ENCODE assay signal across 1 cellular context in the genomic region with DNA sequence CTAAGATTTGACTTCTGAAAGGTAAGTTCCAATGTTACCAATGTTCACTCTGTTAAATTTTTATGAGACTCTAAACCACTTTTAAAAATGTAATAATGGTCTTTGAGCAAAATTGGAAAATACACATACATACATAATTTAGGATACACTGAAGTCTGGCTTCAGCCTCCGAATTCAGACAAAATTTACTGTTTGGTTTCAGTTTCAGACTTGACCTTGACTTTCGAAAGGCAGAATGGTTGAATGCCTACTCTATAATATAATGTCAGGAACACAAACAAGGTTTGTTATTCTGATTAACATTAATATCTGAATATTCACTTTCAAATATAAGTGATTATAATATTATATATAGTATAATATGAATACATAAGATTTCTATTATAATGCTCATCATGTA.
TF ChIP-seq lines count a peak whose summit lies in the region.

No MANE protein-coding gene starts in this region.

TF ChIP-seq in IMR-90, 13 proteins besides CTCF, POLR2A, EP300 and RAD21 (continued from another document):
- TF ChIP-seq, protein P1, sequence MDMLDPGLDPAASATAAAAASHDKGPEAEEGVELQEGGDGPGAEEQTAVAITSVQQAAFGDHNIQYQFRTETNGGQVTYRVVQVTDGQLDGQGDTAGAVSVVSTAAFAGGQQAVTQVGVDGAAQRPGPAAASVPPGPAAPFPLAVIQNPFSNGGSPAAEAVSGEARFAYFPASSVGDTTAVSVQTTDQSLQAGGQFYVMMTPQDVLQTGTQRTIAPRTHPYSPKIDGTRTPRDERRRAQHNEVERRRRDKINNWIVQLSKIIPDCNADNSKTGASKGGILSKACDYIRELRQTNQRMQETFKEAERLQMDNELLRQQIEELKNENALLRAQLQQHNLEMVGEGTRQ (IDR thresholded peaks at IDR 0.05; ENCODE audit: low read depth, low read length), result no peak
- no peak for TF ChIP-seq RCOR1 (IDR thresholded peaks at IDR 0.05; ENCODE audit: insufficient replicate concordance, low read length)
- no peak for TF ChIP-seq SMC3 (IDR thresholded peaks at IDR 0.05; ENCODE audit: low read depth, low read length)
- no peak for TF ChIP-seq RFX5 (IDR thresholded peaks at IDR 0.05; ENCODE audit: low read depth, low read length)
